Comparison of ENCODE assay signal across 1 cellular context in genomic region chr22:29031236-29031982, GRCh38.
TF ChIP-seq lines count a peak whose summit lies in the region.

No MANE protein-coding gene starts in this region.

TF ChIP-seq in HepG2, 621 proteins besides CTCF, POLR2A, EP300 and RAD21 (continued from another document and continues in another):
- TF ChIP-seq TIGD3 (CRISPR knock-in tag; IDR thresholded peaks at IDR 0.05; ENCODE audit: borderline replicate concordance) (no peak), ZSCAN12 (CRISPR knock-in tag; IDR thresholded peaks at IDR 0.05) (no peak), NFE2L2 (IDR thresholded peaks at IDR 0.05; ENCODE audit: low read length) (peak; percentile 79; the same call in 1 of the 2 replicates), PCBP1 (IDR thresholded peaks at IDR 0.05; ENCODE audit: borderline replicate concordance, low read depth, low read length) (no peak), ZNF660 (CRISPR knock-in tag; IDR thresholded peaks at IDR 0.05; ENCODE audit: borderline replicate concordance, low read depth) (no peak), TCF7 (IDR thresholded peaks at IDR 0.05; ENCODE audit: low read depth) (peak; percentile 68), HOMEZ (CRISPR knock-in tag; IDR thresholded peaks at IDR 0.05; ENCODE audit: low read depth) (peak; percentile 81), MAX (IDR thresholded peaks at IDR 0.05) (peak; percentile 80), GLMP (CRISPR knock-in tag; IDR thresholded peaks at IDR 0.05; ENCODE audit: borderline replicate concordance) (no peak), SUZ12 (IDR thresholded peaks at IDR 0.05; ENCODE audit: low read depth, low read length) (no peak), UBTF (CRISPR knock-in tag; IDR thresholded peaks at IDR 0.05) (0 out of 2 replicates have a peak, but pooled peaks have one; percentile 4), ZNF232 (CRISPR knock-in tag; IDR thresholded peaks at IDR 0.05; ENCODE audit: borderline replicate concordance) (no peak), CBX5 (CRISPR knock-in tag; IDR thresholded peaks at IDR 0.05; ENCODE audit: borderline replicate concordance) (peak; percentile 60; the same call in 1 of the 2 replicates), SSRP1 (CRISPR knock-in tag; IDR thresholded peaks at IDR 0.05) (no peak), SKI (IDR thresholded peaks at IDR 0.05; ENCODE audit: partially characterized antibody) (peak; percentile 11), ZUFSP (CRISPR knock-in tag; IDR thresholded peaks at IDR 0.05; ENCODE audit: borderline replicate concordance) (no peak), SRSF4 (IDR thresholded peaks at IDR 0.05; ENCODE audit: low read depth, low read length, poor library complexity, severe bottlenecking) (no peak), ZNF513 (CRISPR knock-in tag; conservative IDR thresholded peaks at IDR 0.05) (no peak), ZNF687 (CRISPR knock-in tag; IDR thresholded peaks at IDR 0.05) (peak; percentile 71), HOXA7 (CRISPR knock-in tag; IDR thresholded peaks at IDR 0.05) (no peak), HIC2 (CRISPR knock-in tag; IDR thresholded peaks at IDR 0.05; ENCODE audit: low read depth) (0 out of 2 replicates have a peak, but pooled peaks have one; percentile 5), ZBTB3 (CRISPR knock-in tag; IDR thresholded peaks at IDR 0.05; ENCODE audit: borderline replicate concordance, low read depth) (0 out of 2 replicates have a peak, but pooled peaks have one; percentile 40), PHB2 (IDR thresholded peaks at IDR 0.05; ENCODE audit: partially characterized antibody) (no peak), YEATS2 (CRISPR knock-in tag; IDR thresholded peaks at IDR 0.05; ENCODE audit: borderline replicate concordance) (peak; percentile 50; the same call in 1 of the 2 replicates), SOX13 (IDR thresholded peaks at IDR 0.05) (no peak), SOX13 (CRISPR knock-in tag; conservative IDR thresholded peaks at IDR 0.05 in 1 of 2, IDR thresholded peaks at IDR 0.05 in 1 of 2) (peak in 1 of 2 experiments; percentile 39; a peak in 1 of 4 replicates), HDAC1 (CRISPR knock-in tag; IDR thresholded peaks at IDR 0.05) (peak; percentile 27), SIN3B (IDR thresholded peaks at IDR 0.05; ENCODE audit: low read length) (no peak), ZFP36L1 (CRISPR knock-in tag; IDR thresholded peaks at IDR 0.05) (no peak), ZNF556 (CRISPR knock-in tag; IDR thresholded peaks at IDR 0.05; ENCODE audit: borderline replicate concordance) (0 out of 2 replicates have a peak, but pooled peaks have one; percentile 46), HOXA3 (CRISPR knock-in tag; IDR thresholded peaks at IDR 0.05) (no peak), TEAD3 (CRISPR knock-in tag; optimal IDR thresholded peaks at IDR 0.05; ENCODE audit: borderline replicate concordance) (peak; percentile 75), ZFYVE20 (CRISPR knock-in tag; IDR thresholded peaks at IDR 0.05; ENCODE audit: borderline replicate concordance, low read depth) (no peak), ZNF83 (CRISPR knock-in tag; IDR thresholded peaks at IDR 0.05; ENCODE audit: borderline replicate concordance) (no peak), ZBTB33 (CRISPR knock-in tag; IDR thresholded peaks at IDR 0.05) (0 out of 2 replicates have a peak, but pooled peaks have one; percentile 21), KDM4B (CRISPR knock-in tag; IDR thresholded peaks at IDR 0.05) (no peak), TFAP4 (IDR thresholded peaks at IDR 0.05; ENCODE audit: borderline replicate concordance, low read depth) (peak; percentile 78; the same call in 1 of the 2 replicates), ZNF326 (CRISPR knock-in tag; IDR thresholded peaks at IDR 0.05; ENCODE audit: borderline replicate concordance) (no peak)
